ENCODE assay signal across 32 cellular contexts in the genomic region with DNA sequence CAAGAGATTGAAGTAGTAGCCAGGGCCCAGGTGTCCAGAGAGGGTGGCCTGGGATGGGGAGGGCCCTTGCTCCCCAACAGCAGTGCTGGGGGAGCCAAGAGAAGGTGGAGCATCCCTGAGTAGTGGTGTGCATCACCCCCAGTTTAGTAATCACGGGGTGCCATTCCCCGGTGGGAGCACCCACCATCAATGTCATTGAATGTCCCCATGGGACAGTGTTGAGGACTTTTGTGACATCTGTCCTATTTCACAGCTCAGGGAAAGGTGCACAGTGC. TPM values are rescaled to one million over a fixed set of nuclear protein-coding genes. Genes with fewer than 3 reads are reported as not detected.
"Had no signal": no experiment of that assay in that cellular context is flagged by ENCODE, and none has a peak within 500 bp of the region (broad histone marks: within the 10 kb centered on the region; RNA-seq: fewer than 3 reads in every experiment).

No MANE protein-coding gene starts in this region.

- DNase-seq: activated CD4-positive, alpha-beta memory T cell treated with anti-CD3 and anti-CD28 coated beads for 36 hours; activated CD4-positive, alpha-beta T cell treated with anti-CD3 and anti-CD28 coated beads for 36 hours; activated CD4-positive, alpha-beta T cell treated with anti-CD3 and anti-CD28 coated beads, Interleukin-2, amount 10 ng/mL, durations not matched to agents 24 days and 14 days; activated CD4-positive, CD25-positive, alpha-beta regulatory T cell; activated CD4-positive, CD25-positive, alpha-beta regulatory T cell treated with anti-CD3 and anti-CD28 coated beads, Interleukin-2, amount 50 U/mL, for 72 hours; activated CD8-positive, alpha-beta memory T cell treated with anti-CD3 and anti-CD28 coated beads, Interleukin-2, amount 10 ng/mL, durations not matched to agents 7 days and 5 days; activated CD8-positive, alpha-beta memory T cell treated with anti-CD3 and anti-CD28 coated beads, Interleukin-2, amount 50 U/mL, for 4 hours; activated CD8-positive, alpha-beta T cell treated with anti-CD3 and anti-CD28 coated beads, Interleukin-2, amount 10 ng/mL, durations not matched to agents 7 days and 5 days; activated effector memory CD4-positive, alpha-beta T cell treated with anti-CD3 and anti-CD28 coated beads, Interleukin-2, amount 50 U/mL, for 16 hours; activated naive CD4-positive, alpha-beta T cell treated with anti-CD3 and anti-CD28 coated beads for 36 hours; activated naive CD8-positive, alpha-beta T cell treated with anti-CD3 and anti-CD28 coated beads for 36 hours; activated naive CD8-positive, alpha-beta T cell treated with anti-CD3 and anti-CD28 coated beads, Interleukin-2, amount 50 U/mL, for 24 hours; activated T-cell treated with anti-CD3 and anti-CD28 coated beads, Interleukin-2, amount 50 U/mL, for 1 hour; activated T-cell treated with anti-CD3 and anti-CD28 coated beads, Interleukin-2, amount 50 U/mL, for 48 hours; adrenal gland; amygdala; caudate nucleus; cortex of kidney; dermis blood vessel endothelial cell; effector CD4-positive, alpha-beta T cell; effector memory CD8-positive, alpha-beta T cell; erythroblast; foreskin keratinocyte; gastrocnemius medialis; heart right ventricle; T-helper 2 cell had no signal

- H3K9me3 ChIP-seq: adrenal gland, body of pancreas, esophagus muscularis mucosa, gastrocnemius medialis, heart right ventricle had no signal

- ATAC-seq: activated CD4-positive, alpha-beta T cell treated with anti-CD3 and anti-CD28 coated beads for 36 hours; activated CD8-positive, alpha-beta memory T cell treated with anti-CD3 and anti-CD28 coated beads, Interleukin-2, amount 10 ng/mL, durations not matched to agents 7 days and 5 days; activated CD8-positive, alpha-beta T cell treated with anti-CD3 and anti-CD28 coated beads, Interleukin-2, amount 10 ng/mL, durations not matched to agents 7 days and 5 days; activated naive CD8-positive, alpha-beta T cell treated with anti-CD3 and anti-CD28 coated beads, Interleukin-2, amount 50 U/mL, for 24 hours; body of pancreas; effector memory CD8-positive, alpha-beta T cell; foreskin keratinocyte; gastrocnemius medialis; heart right ventricle had no signal

- H3K27ac Mint-ChIP-seq: activated CD4-positive, alpha-beta memory T cell treated with anti-CD3 and anti-CD28 coated beads for 36 hours; activated CD4-positive, alpha-beta T cell treated with anti-CD3 and anti-CD28 coated beads for 36 hours; activated CD4-positive, alpha-beta T cell treated with anti-CD3 and anti-CD28 coated beads, Interleukin-2, amount 10 ng/mL, durations not matched to agents 24 days and 14 days; activated CD8-positive, alpha-beta memory T cell treated with anti-CD3 and anti-CD28 coated beads, Interleukin-2, amount 10 ng/mL, durations not matched to agents 7 days and 5 days; activated CD8-positive, alpha-beta T cell treated with anti-CD3 and anti-CD28 coated beads, Interleukin-2, amount 10 ng/mL, durations not matched to agents 7 days and 5 days; activated naive CD4-positive, alpha-beta T cell treated with anti-CD3 and anti-CD28 coated beads for 36 hours; activated naive CD4-positive, alpha-beta T cell treated with anti-CD3 and anti-CD28 coated beads, Interleukin-2, amount 50 U/mL, for 24 hours; activated naive CD8-positive, alpha-beta T cell treated with anti-CD3 and anti-CD28 coated beads for 36 hours; activated naive CD8-positive, alpha-beta T cell treated with anti-CD3 and anti-CD28 coated beads, Interleukin-2, amount 50 U/mL, for 24 hours; activated T-helper 1 cell treated with anti-CD3 and anti-CD28 coated beads, Interleukin-12 subunit alpha, Interleukin-12 subunit beta, Interleukin-2, Interleukin-4 antibody, amounts not matched to agents 30 ng/mL and 10 ng/mL and 1 ng/mL, durations not matched to agents 14 hours and 24 hours and 36 hours; activated T-helper 2 cell treated with anti-CD3 and anti-CD28 coated beads, Interferon-gamma antibody, Interleukin-2, Interleukin-4, amounts not matched to agents 10 μg/mL and 5 μg/mL and 100 μg/mL, durations not matched to agents 14 hours and 24 hours and 36 hours; effector memory CD8-positive, alpha-beta T cell had no signal

- H3K4me3 Mint-ChIP-seq: activated CD4-positive, alpha-beta memory T cell treated with anti-CD3 and anti-CD28 coated beads for 36 hours; activated CD4-positive, alpha-beta T cell treated with anti-CD3 and anti-CD28 coated beads for 36 hours; activated CD4-positive, alpha-beta T cell treated with anti-CD3 and anti-CD28 coated beads, Interleukin-2, amount 10 ng/mL, durations not matched to agents 24 days and 14 days; activated CD8-positive, alpha-beta memory T cell treated with anti-CD3 and anti-CD28 coated beads, Interleukin-2, amount 10 ng/mL, durations not matched to agents 7 days and 5 days; activated CD8-positive, alpha-beta T cell treated with anti-CD3 and anti-CD28 coated beads, Interleukin-2, amount 10 ng/mL, durations not matched to agents 7 days and 5 days; activated naive CD4-positive, alpha-beta T cell treated with anti-CD3 and anti-CD28 coated beads for 36 hours; activated naive CD4-positive, alpha-beta T cell treated with anti-CD3 and anti-CD28 coated beads, Interleukin-2, amount 50 U/mL, for 24 hours; activated naive CD8-positive, alpha-beta T cell treated with anti-CD3 and anti-CD28 coated beads for 36 hours; activated naive CD8-positive, alpha-beta T cell treated with anti-CD3 and anti-CD28 coated beads, Interleukin-2, amount 50 U/mL, for 24 hours; activated T-helper 1 cell treated with anti-CD3 and anti-CD28 coated beads, Interleukin-12 subunit alpha, Interleukin-12 subunit beta, Interleukin-2, Interleukin-4 antibody, amounts not matched to agents 30 ng/mL and 10 ng/mL and 1 ng/mL, durations not matched to agents 14 hours and 24 hours and 36 hours; effector memory CD8-positive, alpha-beta T cell had no signal

- H3K36me3 Mint-ChIP-seq: activated CD4-positive, alpha-beta memory T cell treated with anti-CD3 and anti-CD28 coated beads for 36 hours; activated CD8-positive, alpha-beta memory T cell treated with anti-CD3 and anti-CD28 coated beads, Interleukin-2, amount 10 ng/mL, durations not matched to agents 7 days and 5 days; activated naive CD4-positive, alpha-beta T cell treated with anti-CD3 and anti-CD28 coated beads, Interleukin-2, amount 50 U/mL, for 24 hours; activated naive CD8-positive, alpha-beta T cell treated with anti-CD3 and anti-CD28 coated beads for 36 hours had no signal

- H3K27ac ChIP-seq: adrenal gland, body of pancreas, esophagus muscularis mucosa, foreskin keratinocyte, gastrocnemius medialis, heart right ventricle had no signal

- H3K9me3 Mint-ChIP-seq: activated CD4-positive, alpha-beta memory T cell treated with anti-CD3 and anti-CD28 coated beads for 36 hours; activated CD4-positive, alpha-beta T cell treated with anti-CD3 and anti-CD28 coated beads, Interleukin-2, amount 10 ng/mL, durations not matched to agents 24 days and 14 days; activated naive CD4-positive, alpha-beta T cell treated with anti-CD3 and anti-CD28 coated beads for 36 hours; activated naive CD4-positive, alpha-beta T cell treated with anti-CD3 and anti-CD28 coated beads, Interleukin-2, amount 50 U/mL, for 24 hours; activated naive CD8-positive, alpha-beta T cell treated with anti-CD3 and anti-CD28 coated beads for 36 hours; activated naive CD8-positive, alpha-beta T cell treated with anti-CD3 and anti-CD28 coated beads, Interleukin-2, amount 50 U/mL, for 24 hours; activated T-helper 1 cell treated with anti-CD3 and anti-CD28 coated beads, Interleukin-12 subunit alpha, Interleukin-12 subunit beta, Interleukin-2, Interleukin-4 antibody, amounts not matched to agents 30 ng/mL and 10 ng/mL and 1 ng/mL, durations not matched to agents 14 hours and 24 hours and 36 hours; activated T-helper 2 cell treated with anti-CD3 and anti-CD28 coated beads, Interferon-gamma antibody, Interleukin-2, Interleukin-4, amounts not matched to agents 10 μg/mL and 5 μg/mL and 100 μg/mL, durations not matched to agents 14 hours and 24 hours and 36 hours; effector memory CD8-positive, alpha-beta T cell had no signal

- H3K4me3 ChIP-seq: adrenal gland, body of pancreas, esophagus muscularis mucosa, gastrocnemius medialis, heart right ventricle had no signal

- H3K4me1 Mint-ChIP-seq: activated CD4-positive, alpha-beta T cell treated with anti-CD3 and anti-CD28 coated beads for 36 hours; activated CD4-positive, alpha-beta T cell treated with anti-CD3 and anti-CD28 coated beads, Interleukin-2, amount 10 ng/mL, durations not matched to agents 24 days and 14 days; activated CD8-positive, alpha-beta memory T cell treated with anti-CD3 and anti-CD28 coated beads, Interleukin-2, amount 10 ng/mL, durations not matched to agents 7 days and 5 days; activated naive CD4-positive, alpha-beta T cell treated with anti-CD3 and anti-CD28 coated beads, Interleukin-2, amount 50 U/mL, for 24 hours; activated naive CD8-positive, alpha-beta T cell treated with anti-CD3 and anti-CD28 coated beads for 36 hours; activated naive CD8-positive, alpha-beta T cell treated with anti-CD3 and anti-CD28 coated beads, Interleukin-2, amount 50 U/mL, for 24 hours had no signal

- H3K4me1 ChIP-seq: adrenal gland, foreskin keratinocyte, gastrocnemius medialis had no signal

- H3K36me3 ChIP-seq: adrenal gland, esophagus muscularis mucosa, gastrocnemius medialis, heart right ventricle had no signal

RNA-seq across cellular contexts. Expression of gene CPZ, which starts 4.4 kb away (rescaled TPM):
- total RNA-seq: activated CD4-positive, alpha-beta memory T cell treated with anti-CD3 and anti-CD28 coated beads for 36 hours; activated CD4-positive, alpha-beta T cell treated with anti-CD3 and anti-CD28 coated beads for 36 hours; activated CD4-positive, alpha-beta T cell treated with anti-CD3 and anti-CD28 coated beads, Interleukin-2, amount 10 ng/mL, durations not matched to agents 24 days and 14 days; activated CD8-positive, alpha-beta memory T cell treated with anti-CD3 and anti-CD28 coated beads for 36 hours; activated CD8-positive, alpha-beta memory T cell treated with anti-CD3 and anti-CD28 coated beads, Interleukin-2, amount 10 ng/mL, durations not matched to agents 7 days and 5 days; activated naive CD4-positive, alpha-beta T cell treated with anti-CD3 and anti-CD28 coated beads for 36 hours; activated naive CD8-positive, alpha-beta T cell treated with anti-CD3 and anti-CD28 coated beads for 36 hours; activated T-helper 1 cell treated with anti-CD3 and anti-CD28 coated beads, Interleukin-12 subunit alpha, Interleukin-12 subunit beta, Interleukin-2, Interleukin-4 antibody, amounts not matched to agents 30 ng/mL and 10 ng/mL and 1 ng/mL, durations not matched to agents 14 hours and 24 hours and 36 hours; activated T-helper 2 cell treated with anti-CD3 and anti-CD28 coated beads, Interferon-gamma antibody, Interleukin-2, Interleukin-4, amounts not matched to agents 10 μg/mL and 5 μg/mL and 100 μg/mL, durations not matched to agents 14 hours and 24 hours and 36 hours; dermis blood vessel endothelial cell; foreskin keratinocyte; gastrocnemius medialis had no signal

RNA-seq across cellular contexts. Expression of gene GPR78, which starts 7.9 kb away (rescaled TPM):
- total RNA-seq: activated CD4-positive, alpha-beta memory T cell treated with anti-CD3 and anti-CD28 coated beads for 36 hours; activated CD4-positive, alpha-beta T cell treated with anti-CD3 and anti-CD28 coated beads for 36 hours; activated CD4-positive, alpha-beta T cell treated with anti-CD3 and anti-CD28 coated beads, Interleukin-2, amount 10 ng/mL, durations not matched to agents 24 days and 14 days; activated CD8-positive, alpha-beta memory T cell treated with anti-CD3 and anti-CD28 coated beads for 36 hours; activated CD8-positive, alpha-beta memory T cell treated with anti-CD3 and anti-CD28 coated beads, Interleukin-2, amount 10 ng/mL, durations not matched to agents 7 days and 5 days; activated CD8-positive, alpha-beta T cell treated with anti-CD3 and anti-CD28 coated beads, Interleukin-2, amount 10 ng/mL, durations not matched to agents 7 days and 5 days; activated naive CD4-positive, alpha-beta T cell treated with anti-CD3 and anti-CD28 coated beads for 36 hours; activated naive CD8-positive, alpha-beta T cell treated with anti-CD3 and anti-CD28 coated beads for 36 hours; activated T-helper 1 cell treated with anti-CD3 and anti-CD28 coated beads, Interleukin-12 subunit alpha, Interleukin-12 subunit beta, Interleukin-2, Interleukin-4 antibody, amounts not matched to agents 30 ng/mL and 10 ng/mL and 1 ng/mL, durations not matched to agents 14 hours and 24 hours and 36 hours; activated T-helper 2 cell treated with anti-CD3 and anti-CD28 coated beads, Interferon-gamma antibody, Interleukin-2, Interleukin-4, amounts not matched to agents 10 μg/mL and 5 μg/mL and 100 μg/mL, durations not matched to agents 14 hours and 24 hours and 36 hours; body of pancreas; dermis blood vessel endothelial cell; esophagus muscularis mucosa; foreskin keratinocyte; gastrocnemius medialis had no signal
